ENCODE assay signal across 9 cellular contexts in the genomic region with DNA sequence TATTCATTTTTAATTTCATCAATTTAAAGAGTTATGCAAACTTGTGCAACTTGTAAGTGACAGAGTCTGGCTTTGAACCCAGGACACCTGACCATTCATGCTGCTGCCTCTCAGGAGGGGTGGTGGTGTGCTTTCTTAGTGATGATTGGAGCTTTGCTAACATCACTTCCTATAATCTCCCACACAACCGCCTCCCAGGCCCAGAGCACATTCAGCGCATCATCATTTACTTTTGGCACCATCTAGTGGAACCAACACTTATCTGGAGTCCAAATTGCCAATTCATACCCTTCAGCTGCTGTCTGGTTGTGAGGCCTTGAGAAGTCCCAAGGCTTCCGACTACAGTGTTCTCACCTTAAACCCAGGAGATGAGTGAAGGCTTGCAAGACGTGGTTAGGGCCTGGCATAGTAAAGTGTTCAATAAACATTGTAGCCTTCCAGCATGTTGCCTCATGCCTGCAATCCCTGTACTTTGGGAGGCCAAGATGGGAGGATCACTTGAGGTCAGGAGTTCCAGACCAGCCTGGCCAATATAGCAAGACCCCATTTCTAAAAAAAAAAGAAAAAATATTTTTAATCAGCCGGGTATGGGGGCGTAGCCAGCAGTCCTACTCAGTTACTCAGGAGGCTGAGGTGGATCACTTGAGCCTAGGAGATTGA. TPM values are rescaled to one million over a fixed set of nuclear protein-coding genes. Genes with fewer than 3 reads are reported as not detected.
DNase-seq lines count a peak whose midpoint lies in the region; ATAC-seq and TF ChIP-seq lines count a peak whose summit lies in the region.
"Had no signal": no experiment of that assay in that cellular context is flagged by ENCODE, and none has a peak within 500 bp of the region (broad histone marks: within the 10 kb centered on the region; RNA-seq: fewer than 3 reads in every experiment).

No MANE protein-coding gene starts in this region.

- intact Hi-C loops in natural killer cell (cut with micrococcal nuclease), result no loop called here
- intact Hi-C loops in upper lobe of right lung (cut with DNase I), result loop anchor here (10.0 kb wide), 1 partner anchor 105 kb away; no protein-coding TSS in a partner anchor

- POLR2A ChIA-PET in activated CD4-positive, alpha-beta memory T cell treated with anti-CD3 and anti-CD28 coated beads, Interleukin-2, amount 10 ng/mL, durations not matched to agents 7 days and 5 days (lab: Charles Lee), result interaction anchor here (0.7 to 1.1 kb wide), 3 partner anchors 76 to 475 kb away, joined by 3 to 10 read pairs (median 3); a partner anchor contains a TSS

- H3K4me3 ChIP-seq in H7 (ENCODE audit: insufficient read depth, low read depth, low read length) (no peak overlapping the region), upper lobe of right lung (no peak overlapping the region)

- peak overlapping the region; percentile 62 for H3K27ac Mint-ChIP-seq in activated CD4-positive, alpha-beta memory T cell treated with anti-CD3 and anti-CD28 coated beads, Interleukin-2, amount 10 ng/mL, durations not matched to agents 7 days and 5 days
- H3K27ac Mint-ChIP-seq in natural killer cell, result no peak overlapping the region

- TF ChIP-seq CTCF in C4-2B (conservative IDR thresholded peaks at IDR 0.05) (peak; percentile 79), natural killer cell (IDR thresholded peaks at IDR 0.05) (no peak), upper lobe of right lung (IDR thresholded peaks at IDR 0.05) (peak; percentile 33)

- no peaks in the 10 kb centered on the region for H3K9me3 ChIP-seq in upper lobe of right lung

- H3K36me3 Mint-ChIP-seq in activated CD4-positive, alpha-beta memory T cell treated with anti-CD3 and anti-CD28 coated beads, Interleukin-2, amount 10 ng/mL, durations not matched to agents 7 days and 5 days (ENCODE audit: low read depth), result peaks cover 10% of the 10 kb centered on the region
- no peaks in the 10 kb centered on the region for H3K36me3 Mint-ChIP-seq in natural killer cell

- TF ChIP-seq POLR2A in erythroblast (IDR thresholded peaks at IDR 0.05; ENCODE audit: low read length), result no peak

- H3K9me3 Mint-ChIP-seq in activated CD4-positive, alpha-beta memory T cell treated with anti-CD3 and anti-CD28 coated beads, Interleukin-2, amount 10 ng/mL, durations not matched to agents 7 days and 5 days, result no peaks in the 10 kb centered on the region
- H3K9me3 Mint-ChIP-seq in natural killer cell, result no peaks in the 10 kb centered on the region

- H3K27me3 ChIP-seq in H7 (ENCODE audit: control insufficient read depth, insufficient read depth, low read length) (no peaks in the 10 kb centered on the region), upper lobe of right lung (no peaks in the 10 kb centered on the region)

- ATAC-seq in natural killer cell (peak; percentile 37 to 49 (median 38)), upper lobe of right lung (peak; percentile 68), GM18873 (IDR thresholded peaks at IDR 0.05; ENCODE audit: low FRiP score, unreplicated experiment) (no peak)

- H3K36me3 ChIP-seq in H7 (replicated peaks; ENCODE audit: control insufficient read depth, insufficient read depth, low read length), result no peaks in the 10 kb centered on the region
- no peaks in the 10 kb centered on the region for H3K36me3 ChIP-seq in upper lobe of right lung

- H3K27ac ChIP-seq in C4-2B (peak overlapping the region; percentile 70; the same call in 1 of the 2 replicates), upper lobe of right lung (no peak overlapping the region)
- H3K27ac ChIP-seq: KMS-11 had no signal

- H3K4me1 Mint-ChIP-seq in activated CD4-positive, alpha-beta memory T cell treated with anti-CD3 and anti-CD28 coated beads, Interleukin-2, amount 10 ng/mL, durations not matched to agents 7 days and 5 days, result peaks cover 27% of the 10 kb centered on the region
- peaks cover 23 to 33% of the 10 kb centered on the region in 2 donors for H3K4me1 Mint-ChIP-seq in natural killer cell

- no peaks in the 10 kb centered on the region for H3K27me3 Mint-ChIP-seq in activated CD4-positive, alpha-beta memory T cell treated with anti-CD3 and anti-CD28 coated beads, Interleukin-2, amount 10 ng/mL, durations not matched to agents 7 days and 5 days
- no peaks in the 10 kb centered on the region for H3K27me3 Mint-ChIP-seq in natural killer cell (ENCODE audit: low read depth in 2 of 2)

- DNase-seq in H7, result peak; percentile 32
- DNase-seq in NCI-H748 (lab: John Stamatoyannopoulos, UW; ENCODE audit: unreplicated experiment), result peak; percentile 71
- DNase-seq in activated CD4-positive, alpha-beta memory T cell treated with anti-CD3 and anti-CD28 coated beads, Interleukin-2, amount 10 ng/mL, durations not matched to agents 7 days and 5 days, result peak; percentile 63
- peak; percentile 90 to 92 for DNase-seq in erythroblast (lab: John Stamatoyannopoulos, UW)
- no peak for DNase-seq in natural killer cell
- DNase-seq in upper lobe of right lung, result no peak

- peak overlapping the region; percentile 55 for H3K4me3 Mint-ChIP-seq in activated CD4-positive, alpha-beta memory T cell treated with anti-CD3 and anti-CD28 coated beads, Interleukin-2, amount 10 ng/mL, durations not matched to agents 7 days and 5 days
- H3K4me3 Mint-ChIP-seq in natural killer cell, result peak overlapping the region; percentile 78

- CTCF ChIA-PET in activated CD4-positive, alpha-beta memory T cell treated with anti-CD3 and anti-CD28 coated beads, Interleukin-2, amount 10 ng/mL, durations not matched to agents 7 days and 5 days (lab: Charles Lee), result interaction anchor here (0.6 to 1.1 kb wide), 7 partner anchors 16 to 469 kb away, joined by 3 to 11 read pairs (median 4); no protein-coding TSS in a partner anchor

- peaks cover 10% of the 10 kb centered on the region for H3K4me1 ChIP-seq in upper lobe of right lung

RNA-seq across cellular contexts. Expression of a gene that starts 1.1 kb away (rescaled TPM):
- 6.5 and 8.9 TPM in 2 replicates for total RNA-seq in H7 (2014; rRNA removed; shearing (Covaris generic))
- total RNA-seq in activated CD4-positive, alpha-beta memory T cell treated with anti-CD3 and anti-CD28 coated beads, Interleukin-2, amount 10 ng/mL, durations not matched to agents 7 days and 5 days, result 1 to 10 TPM; 8.5 to 9.1 TPM
- total RNA-seq in natural killer cell (1 to 10 TPM; 4.4 to 6.5 (median 6.0) TPM), upper lobe of right lung (5.1 TPM)

RNA-seq across cellular contexts. Expression of a gene that starts 20.3 kb away (rescaled TPM):
- 2.1 and 3.2 TPM in 2 replicates for total RNA-seq in H7 (2014; rRNA removed; shearing (Covaris generic))
- total RNA-seq in activated CD4-positive, alpha-beta memory T cell treated with anti-CD3 and anti-CD28 coated beads, Interleukin-2, amount 10 ng/mL, durations not matched to agents 7 days and 5 days, result 1 to 10 TPM; 2.6 TPM
- total RNA-seq in natural killer cell (1 to 10 TPM in 1 of 3 donors, under 1 TPM in 1, not detected in 1; 0.28 to 1.2 TPM), upper lobe of right lung (0.87 TPM)

RNA-seq across cellular contexts. Expression of a gene that starts 52.9 kb away (rescaled TPM):
- total RNA-seq in H7 (2014; rRNA removed; shearing (Covaris generic)), result 27.8 and 29.0 TPM in 2 replicates
- 1 to 10 TPM; 8.5 to 8.8 TPM for total RNA-seq in activated CD4-positive, alpha-beta memory T cell treated with anti-CD3 and anti-CD28 coated beads, Interleukin-2, amount 10 ng/mL, durations not matched to agents 7 days and 5 days
- 10 to 100 TPM in 1 of 3 donors, 1 to 10 TPM in 2; 6.5 to 12.4 (median 9.3) TPM for total RNA-seq in natural killer cell
- 12.1 TPM for total RNA-seq in upper lobe of right lung

Comparison
In these comparisons a context has a peak if more than half of its experiments do, and no peak if none do; other contexts are left out.
1. DNase-seq: peak in H7 (single experiment), NCI-H748 (single experiment), activated CD4-positive, alpha-beta memory T cell treated with anti-CD3 and anti-CD28 coated beads, Interleukin-2, amount 10 ng/mL, durations not matched to agents 7 days and 5 days (single experiment) and erythroblast (2 of 2); none in natural killer cell (single experiment) and upper lobe of right lung (single experiment).